Comparison of ENCODE assay signal across 8 cellular contexts in genomic region chrX:38347136-38347535, GRCh38. TPM values are rescaled to one million over a fixed set of nuclear protein-coding genes. Genes with fewer than 3 reads are reported as not detected.
DNase-seq lines count a peak whose midpoint lies in the region; ATAC-seq and TF ChIP-seq lines count a peak whose summit lies in the region.

No MANE protein-coding gene starts in this region.

- no peaks in the 10 kb centered on the region for H3F3A ChIP-seq in smooth muscle cell (ENCODE audit: low read depth)

- no peaks in the 10 kb centered on the region for H3K27me3 ChIP-seq in smooth muscle cell (ENCODE audit: low read depth)
- H3K27me3 ChIP-seq in colonic mucosa = peaks cover 3% of the 10 kb centered on the region

- H3K9me3 ChIP-seq in smooth muscle cell (replicated peaks; ENCODE audit: low read depth) (no peaks in the 10 kb centered on the region), colonic mucosa (no peaks in the 10 kb centered on the region)

- DNase-seq in ELR (ENCODE audit: low read depth) (peak; percentile 63), SKM-1 treated with dmso at 0.1 percent for 144 hours (lab: John Stamatoyannopoulos, UW; ENCODE audit: unreplicated experiment) (peak; percentile 88), kidney glomerular epithelial cell (lab: John Stamatoyannopoulos, UW) (peak; percentile 8), glutamatergic neuron (no peak), smooth muscle cell (lab: John Stamatoyannopoulos, UW; ENCODE audit: unreplicated experiment) (no peak), colonic mucosa (no peak)

- H3K27ac ChIP-seq in smooth muscle cell (ENCODE audit: low read depth) (no peak overlapping the region), colonic mucosa (no peak overlapping the region)

- H2AFZ ChIP-seq in smooth muscle cell (ENCODE audit: low read depth) = no peak overlapping the region

- H3K36me3 ChIP-seq in smooth muscle cell (ENCODE audit: low read depth) = no peaks in the 10 kb centered on the region
- no peaks in the 10 kb centered on the region for H3K36me3 ChIP-seq in colonic mucosa

- H3K9ac ChIP-seq in smooth muscle cell (ENCODE audit: low read depth) (no peak overlapping the region), colonic mucosa (ENCODE audit: low read depth in 2 of 2, low read length in 2 of 2) (no peak overlapping the region)

- H3K4me3 ChIP-seq in smooth muscle cell (no peak overlapping the region), colonic mucosa (no peak overlapping the region)

- H3K4me1 Mint-ChIP-seq in glutamatergic neuron (ENCODE audit: low read depth, unreplicated experiment) = no peaks in the 10 kb centered on the region

- TF ChIP-seq CTCF in glutamatergic neuron (IDR thresholded peaks at IDR 0.05; ENCODE audit: partially characterized antibody, unreplicated experiment) (no peak), smooth muscle cell (IDR thresholded peaks at IDR 0.05; ENCODE audit: borderline replicate concordance, insufficient read depth, poor library complexity, severe bottlenecking) (no peak), colonic mucosa (IDR thresholded peaks at IDR 0.05) (no peak)

- H3K27ac Mint-ChIP-seq in glutamatergic neuron (ENCODE audit: unreplicated experiment) = no peak overlapping the region

- 75% methylated on average over 2 of the region's 2 CpGs for WGBS in smooth muscle cell (ENCODE audit: low lambda C conversion rate)

- H3K27me3 Mint-ChIP-seq in glutamatergic neuron (ENCODE audit: unreplicated experiment) = no peaks in the 10 kb centered on the region

- no peak overlapping the region for H3K4me2 ChIP-seq in smooth muscle cell

- ATAC-seq in HG02852 (IDR thresholded peaks at IDR 0.05; ENCODE audit: unreplicated experiment) (peak; percentile 97), GM21528 (IDR thresholded peaks at IDR 0.05; ENCODE audit: low FRiP score, unreplicated experiment) (no peak)

- no peaks in the 10 kb centered on the region for H4K20me1 ChIP-seq in smooth muscle cell (ENCODE audit: low read depth)

- H3K79me2 ChIP-seq in smooth muscle cell (ENCODE audit: low read depth) = no peaks in the 10 kb centered on the region

- intact Hi-C loops in colonic mucosa (cut with DNase I) = no loop called here

- H3K4me1 ChIP-seq in smooth muscle cell (ENCODE audit: low read depth) (no peaks in the 10 kb centered on the region), colonic mucosa (no peaks in the 10 kb centered on the region)

- no peak overlapping the region for H3K4me3 Mint-ChIP-seq in glutamatergic neuron (ENCODE audit: unreplicated experiment)

- H3K9me3 Mint-ChIP-seq in glutamatergic neuron (ENCODE audit: unreplicated experiment) = no peaks in the 10 kb centered on the region

- no peaks in the 10 kb centered on the region for H3K36me3 Mint-ChIP-seq in glutamatergic neuron (ENCODE audit: unreplicated experiment)

RNA-seq across cellular contexts. Expression of gene OTC, which starts 5.3 kb away (rescaled TPM):
- not detected for total RNA-seq in glutamatergic neuron (ENCODE audit: unreplicated experiment)
- total RNA-seq in smooth muscle cell = not detected in 2 replicates
- not detected in 2 replicates for polyA plus RNA-seq in smooth muscle cell
- 10 to 100 TPM in 1 of 2 donors, 1 to 10 TPM in 1; 2.6 to 10.2 TPM for total RNA-seq in colonic mucosa

RNA-seq across cellular contexts. Expression of gene RPGR, which starts 19.8 kb away (rescaled TPM):
- 4.6 TPM for total RNA-seq in glutamatergic neuron (ENCODE audit: unreplicated experiment)
- 9.2 and 11.5 TPM in 2 replicates for total RNA-seq in smooth muscle cell
- polyA plus RNA-seq in smooth muscle cell = 2.1 and 2.4 TPM in 2 replicates
- total RNA-seq in colonic mucosa = 1 to 10 TPM; 8.3 to 9.8 TPM

Comparison
In these comparisons a context has a peak if more than half of its experiments do, and no peak if none do; other contexts are left out.
1. DNase-seq: peak in ELR (single experiment), SKM-1 treated with dmso at 0.1 percent for 144 hours (single experiment) and kidney glomerular epithelial cell (single experiment); none in glutamatergic neuron (single experiment), smooth muscle cell (single experiment) and colonic mucosa (single experiment).